Comparison of ENCODE assay signal across 29 cellular contexts in the genomic region with DNA sequence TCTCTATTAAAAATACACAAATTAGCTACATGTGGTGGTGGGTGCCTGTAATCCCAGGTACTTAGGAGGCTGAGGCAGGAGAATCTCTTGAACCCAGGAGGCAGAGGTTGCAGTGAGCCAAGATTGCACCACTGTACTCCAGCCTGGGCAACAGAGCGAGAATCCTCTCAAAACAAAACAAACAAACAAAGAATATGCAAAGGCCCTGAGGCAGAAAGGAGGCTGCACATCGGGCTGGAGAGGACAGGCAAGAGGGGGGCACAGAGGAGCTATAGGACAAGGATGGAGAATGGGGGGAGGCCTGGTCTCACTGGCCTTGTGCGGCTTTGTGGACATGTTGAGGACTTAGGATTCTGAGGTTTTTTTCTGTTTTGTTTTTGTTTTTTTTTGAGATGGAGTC.
"Had no signal": no experiment of that assay in that cellular context is flagged by ENCODE, and none has a peak within 500 bp of the region (broad histone marks: within the 10 kb centered on the region; RNA-seq: fewer than 3 reads in every experiment).

No MANE protein-coding gene starts in this region.

- H3K27me3 ChIP-seq: colonic mucosa, dorsolateral prefrontal cortex, esophagus muscularis mucosa, esophagus squamous epithelium, foreskin keratinocyte, gastrocnemius medialis, gastroesophageal sphincter, heart left ventricle, heart right ventricle had no signal

- H3K4me1 Mint-ChIP-seq: endodermal cell had no signal

- FAIRE-seq: colon, endometrium, endothelial cell of umbilical vein, frontal cortex had no signal

- H3K9me3 ChIP-seq: colonic mucosa, esophagus muscularis mucosa, esophagus squamous epithelium, gastrocnemius medialis, gastroesophageal sphincter, heart left ventricle, heart right ventricle had no signal

- H3K9me3 Mint-ChIP-seq: dendritic cell treated with granulocyte-macrophage colony-stimulating factor and Interleukin-4, amounts not matched to agents 40 ng/mL and 50 ng/mL, for 4 days; effector memory CD8-positive, alpha-beta T cell; endodermal cell had no signal

- H3K36me3 ChIP-seq: colonic mucosa, esophagus muscularis mucosa, esophagus squamous epithelium, gastrocnemius medialis, gastroesophageal sphincter, heart left ventricle, heart right ventricle had no signal

- ATAC-seq: effector memory CD8-positive, alpha-beta T cell; esophagus mucosa; foreskin keratinocyte; gastrocnemius medialis; gastroesophageal sphincter; heart left ventricle; heart right ventricle had no signal

- H3K4me3 ChIP-seq: colonic mucosa, coronary artery, dorsolateral prefrontal cortex, esophagus muscularis mucosa, esophagus squamous epithelium, gastrocnemius medialis, gastroesophageal sphincter, heart left ventricle, heart right ventricle had no signal

- H3K27ac Mint-ChIP-seq: dendritic cell treated with granulocyte-macrophage colony-stimulating factor and Interleukin-4, amounts not matched to agents 40 ng/mL and 50 ng/mL, for 4 days had no signal

- H3K27ac ChIP-seq: colonic mucosa, coronary artery, dorsolateral prefrontal cortex, epithelial cell of prostate, esophagus muscularis mucosa, esophagus squamous epithelium, foreskin keratinocyte, gastrocnemius medialis, gastroesophageal sphincter, heart left ventricle, heart right ventricle had no signal

- DNase-seq: colonic mucosa; cortex of kidney; dermis blood vessel endothelial cell; dorsolateral prefrontal cortex; effector CD4-positive, alpha-beta T cell; effector CD8-positive, alpha-beta T cell; effector memory CD4-positive, alpha-beta T cell; effector memory CD8-positive, alpha-beta T cell; endodermal cell; erythroblast; esophagus squamous epithelium; foreskin fibroblast; foreskin keratinocyte; foreskin melanocyte; gastrocnemius medialis; glutamatergic neuron; head of caudate nucleus; heart left ventricle; heart right ventricle had no signal

- H3K4me3 Mint-ChIP-seq: dendritic cell treated with granulocyte-macrophage colony-stimulating factor and Interleukin-4, amounts not matched to agents 40 ng/mL and 50 ng/mL, for 4 days; effector memory CD8-positive, alpha-beta T cell; endodermal cell had no signal

- H3K4me1 ChIP-seq: colonic mucosa, esophagus muscularis mucosa, foreskin keratinocyte, gastrocnemius medialis had no signal
